ENCODE assay signal across 8 cellular contexts in genomic region chr15:24017470-24017869, GRCh38.
"Had no signal": no experiment of that assay in that cellular context is flagged by ENCODE, and none has a peak within 500 bp of the region (broad histone marks: within the 10 kb centered on the region; RNA-seq: fewer than 3 reads in every experiment).

No MANE protein-coding gene starts in this region.

- H3K27ac ChIP-seq: HL-60, KMS-11 had no signal

- H3K4me2 ChIP-seq: KMS-11 had no signal

- H3K4me3 ChIP-seq: K562 had no signal

- FAIRE-seq: HepG2, HTR-8/SVneo, K562 had no signal

- DNase-seq: IMR-90, KBM-7, KG1 had no signal

- ATAC-seq: HepG2, K562 had no signal
